ENCODE assay signal across 1 cellular context in genomic region chr1:158534496-158534895, GRCh38.
A peak's percentile ranks its signal among the peaks of the same experiment; 100 is the strongest.
TF ChIP-seq lines count a peak whose summit lies in the region.

No MANE protein-coding gene starts in this region.

TF ChIP-seq in K562, 482 proteins besides CTCF, POLR2A, EP300 and RAD21:
- TF ChIP-seq ZBTB40 (IDR thresholded peaks at IDR 0.05) = no peak
- no peak for TF ChIP-seq ZBTB40 (CRISPR knock-in tag; IDR thresholded peaks at IDR 0.05)
- no peak for TF ChIP-seq GABPB1 (CRISPR knock-in tag; IDR thresholded peaks at IDR 0.05)
- TF ChIP-seq CUX1 (CRISPR knock-in tag; IDR thresholded peaks at IDR 0.05) = no peak
- TF ChIP-seq DNMT1 (IDR thresholded peaks at IDR 0.05) = no peak
- TF ChIP-seq BHLHE40 (IDR thresholded peaks at IDR 0.05; ENCODE audit: low read length) = 0 out of 2 replicates have a peak, but pooled peaks have one; percentile 32
- TF ChIP-seq ZNF347 (CRISPR knock-in tag; IDR thresholded peaks at IDR 0.05; ENCODE audit: low read depth) = no peak
- no peak for TF ChIP-seq ZNF766 (CRISPR knock-in tag; conservative IDR thresholded peaks at IDR 0.05)
- no peak for TF ChIP-seq ZNF408 (CRISPR knock-in tag; IDR thresholded peaks at IDR 0.05; ENCODE audit: low read depth)
- TF ChIP-seq ZBTB5 (IDR thresholded peaks at IDR 0.05) = no peak
- no peak for TF ChIP-seq SIRT6 (IDR thresholded peaks at IDR 0.05; ENCODE audit: low read depth, low read length)
- TF ChIP-seq NFE2 (IDR thresholded peaks at IDR 0.05; ENCODE audit: low read depth) = no peak
- no peak for TF ChIP-seq E4F1 (CRISPR knock-in tag; IDR thresholded peaks at IDR 0.05; ENCODE audit: borderline replicate concordance)
- no peak for TF ChIP-seq ZNF175 (CRISPR knock-in tag; IDR thresholded peaks at IDR 0.05; ENCODE audit: low read depth)
- no peak for TF ChIP-seq DMBX1 (CRISPR knock-in tag; IDR thresholded peaks at IDR 0.05; ENCODE audit: borderline replicate concordance)
- no peak for TF ChIP-seq ATF1 (CRISPR knock-in tag; IDR thresholded peaks at IDR 0.05)
- TF ChIP-seq ATF1 (tag; IDR thresholded peaks at IDR 0.05) = peak; percentile 62
- no peak for TF ChIP-seq ZKSCAN8 (CRISPR knock-in tag; IDR thresholded peaks at IDR 0.05)
- no peak for TF ChIP-seq HNRNPL (IDR thresholded peaks at IDR 0.05; ENCODE audit: low read depth, low read length)
- TF ChIP-seq VEZF1 (CRISPR knock-in tag; IDR thresholded peaks at IDR 0.05) = 0 out of 2 replicates have a peak, but pooled peaks have one; percentile 9
- no peak for TF ChIP-seq SAFB (IDR thresholded peaks at IDR 0.05; ENCODE audit: borderline replicate concordance, low read depth, low read length)
